ENCODE assay signal across 8 cellular contexts in the genomic region with DNA sequence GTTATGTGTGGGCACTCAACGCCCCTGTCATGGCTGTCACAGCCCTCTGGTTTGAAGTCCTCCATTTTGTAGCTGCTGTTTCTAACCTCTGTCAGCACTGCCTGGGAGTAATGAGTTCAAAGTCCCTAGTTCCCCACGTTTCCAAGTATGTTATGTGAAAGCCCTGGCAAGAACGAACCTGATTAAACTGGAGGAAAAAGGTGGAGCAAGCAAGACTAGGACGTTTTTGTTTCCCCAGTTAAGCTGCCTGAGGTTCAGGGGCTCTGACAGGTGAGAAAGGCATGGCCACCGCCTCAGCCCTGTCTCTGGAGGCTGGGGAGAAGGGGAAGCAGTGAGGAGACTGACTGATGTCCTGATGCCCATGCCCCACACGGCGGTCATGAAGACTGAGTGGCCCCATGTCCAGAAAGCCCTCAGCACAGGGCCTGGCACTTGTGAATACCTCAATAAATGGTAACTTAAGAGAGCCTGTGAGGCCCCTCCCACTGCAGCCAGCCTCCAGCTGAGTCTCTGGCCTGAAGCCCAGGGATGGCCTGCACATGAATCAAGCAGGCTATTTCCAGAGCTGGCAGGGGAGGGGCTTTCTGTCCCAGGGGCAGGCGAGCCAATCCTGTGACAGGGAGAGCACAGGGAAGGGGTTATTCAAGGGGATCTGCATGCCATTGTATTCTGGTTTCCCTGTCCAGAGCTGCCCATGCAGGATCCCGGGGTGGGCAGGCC.
DNase-seq lines count a peak whose midpoint lies in the region; ATAC-seq and TF ChIP-seq lines count a peak whose summit lies in the region.

No MANE protein-coding gene starts in this region.

- no peaks in the 10 kb centered on the region for H3K9me3 ChIP-seq in ascending aorta
- H3K9me3 ChIP-seq in right atrium auricular region, result no peaks in the 10 kb centered on the region

- H3K4me1 ChIP-seq in ascending aorta (peaks cover 10 to 21% of the 10 kb centered on the region in 2 donors), right atrium auricular region (peaks cover 0 to 76% of the 10 kb centered on the region in 2 donors)

- intact Hi-C loops in ascending aorta (cut with DNase I), result loop anchor here (2.0 to 10.0 kb wide), 4 partner anchors 56 to 404 kb away; a partner anchor contains a TSS

- TF ChIP-seq POLR2A in GM18505 (IDR thresholded peaks at IDR 0.05; ENCODE audit: borderline replicate concordance, extremely low read depth, insufficient read depth, insufficient read length), result no peak

- H3K36me3 ChIP-seq in ascending aorta (peaks cover 9 to 14% of the 10 kb centered on the region in 2 donors), right atrium auricular region (peaks cover 4% of the 10 kb centered on the region)

- TF ChIP-seq CTCF in ascending aorta (IDR thresholded peaks at IDR 0.05), result no peak
- TF ChIP-seq CTCF in right atrium auricular region (IDR thresholded peaks at IDR 0.05), result no peak

- no peak for ATAC-seq in activated CD4-positive, CD25-positive, alpha-beta regulatory T cell treated with anti-CD3 and anti-CD28 coated beads, Interleukin-2, amount 50 U/mL, for 24 hours
- ATAC-seq in GM18505 (IDR thresholded peaks at IDR 0.05; ENCODE audit: unreplicated experiment), result no peak

- H3K4me3 ChIP-seq in ascending aorta (no peak overlapping the region), right atrium auricular region (no peak overlapping the region)

- H3K27me3 ChIP-seq in ascending aorta (no peaks in the 10 kb centered on the region), right atrium auricular region (no peaks in the 10 kb centered on the region)

- DNase-seq in Ammon's horn (ENCODE audit: low spot score) (peak; percentile 96), NCI-H1105 treated with DMSO at 0.1 percent for 48 hours (lab: John Stamatoyannopoulos, UW) (peak; percentile 32), ascending aorta (ENCODE audit: low spot score in 2 of 2) (peak; percentile 64 to 93), right atrium auricular region (ENCODE audit: low spot score) (peak; percentile 93), renal cortical epithelial cell (ENCODE audit: low read depth) (peak; percentile 91)
- no peak for DNase-seq in stimulated activated CD4-positive, alpha-beta T cell treated with anti-CD3 and anti-CD28 coated beads, Interleukin-4, amount 100 ng/mL, for 1 hour

- H3K27ac ChIP-seq in ascending aorta (peak overlapping the region; percentile 4 to 41), right atrium auricular region (peak overlapping the region; percentile 82 to 87)
